Comparison of ENCODE assay signal across 8 cellular contexts in genomic region chr6:39166189-39166917, GRCh38. TPM values are rescaled to one million over a fixed set of nuclear protein-coding genes. Genes with fewer than 3 reads are reported as not detected.
DNase-seq lines count a peak whose midpoint lies in the region; ATAC-seq and TF ChIP-seq lines count a peak whose summit lies in the region.

No MANE protein-coding gene starts in this region.

- peak; percentile 89 for TF ChIP-seq CTCF in HFF-Myc (IDR thresholded peaks at IDR 0.05; ENCODE audit: low read depth, low read length, missing control alignments)

- peak; percentile 94 for ATAC-seq in left lobe of liver
- no peak for ATAC-seq in GM18498 (IDR thresholded peaks at IDR 0.05; ENCODE audit: unreplicated experiment)

- DNase-seq in COLO668 (lab: John Stamatoyannopoulos, UW; ENCODE audit: unreplicated experiment) (peak; percentile 75), HFF-Myc (ENCODE audit: extremely low read depth, low read depth) (peak; percentile 12), NCI-H226 (peak; percentile 38), cerebellar cortex (ENCODE audit: low spot score) (peak; percentile 28), left lobe of liver (ENCODE audit: low spot score) (peak; percentile 81)
- peak; percentile 81 to 87 for DNase-seq in activated CD4-positive, alpha-beta T cell treated with anti-CD3 and anti-CD28 coated beads for 24 hours (ENCODE audit: low read depth in 2 of 2)
- DNase-seq in stimulated activated CD4-positive, alpha-beta T cell treated with anti-CD3 and anti-CD28 coated beads, Interleukin-4, amount 100 ng/mL, for 4 hours = peak; percentile 74 to 88

- H3K4me3 ChIP-seq in HFF-Myc (replicated peaks; ENCODE audit: low read depth, low read length) = no peak overlapping the region

RNA-seq across cellular contexts. Expression of gene SAYSD1, which starts 51.4 kb away (rescaled TPM):
- 6.0 TPM for total RNA-seq in left lobe of liver

Comparison
In these comparisons a context has a peak if more than half of its experiments do, and no peak if none do; other contexts are left out.
1. DNase-seq: peak in every context shown above with its lines; median percentile 84 in activated CD4-positive, alpha-beta T cell treated with anti-CD3 and anti-CD28 coated beads for 24 hours; 81 in left lobe of liver; 81 in stimulated activated CD4-positive, alpha-beta T cell treated with anti-CD3 and anti-CD28 coated beads, Interleukin-4, amount 100 ng/mL, for 4 hours; 75 in COLO668; 38 in NCI-H226; 28 in cerebellar cortex; 12 in HFF-Myc.